In the genomic region with DNA sequence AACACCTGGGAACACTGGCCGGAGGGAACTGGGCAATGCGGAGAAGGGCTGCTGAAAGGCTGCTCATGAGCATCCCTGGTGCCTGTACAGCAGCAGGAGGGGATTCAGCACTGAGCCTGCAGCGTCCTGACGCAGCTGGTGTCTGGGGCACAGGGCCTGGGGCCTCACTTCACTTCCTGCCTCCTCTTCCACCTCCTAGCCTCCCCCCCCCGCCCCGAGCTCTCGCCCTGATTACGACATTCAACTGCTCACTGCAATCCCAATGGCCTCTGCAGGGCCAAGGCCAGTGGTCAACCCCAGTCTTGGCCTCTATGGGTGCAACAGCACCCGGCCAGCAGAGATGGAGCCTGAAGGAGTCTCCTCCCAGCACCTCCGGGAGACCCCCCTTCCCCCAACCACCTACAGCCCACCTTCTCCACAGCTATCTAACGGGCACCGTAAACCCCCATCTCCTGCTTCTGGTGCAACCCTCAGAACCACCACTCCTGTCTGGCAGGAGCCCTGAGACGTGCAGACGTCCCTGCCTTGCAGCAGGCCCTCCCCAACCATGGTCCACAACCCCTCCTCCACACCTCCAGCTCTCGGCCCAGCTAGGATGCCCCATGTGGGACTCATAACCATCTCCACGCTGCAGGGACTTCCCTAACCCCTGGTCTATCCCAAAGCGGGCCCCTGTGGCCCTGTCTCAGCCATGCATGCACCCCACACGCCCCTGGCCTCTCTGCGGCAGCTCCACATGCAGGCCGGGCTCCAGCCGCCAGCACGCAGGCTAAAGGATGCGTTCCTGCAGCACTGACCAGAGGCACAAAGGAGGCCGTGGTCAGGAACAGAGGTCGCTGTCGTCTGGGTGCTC, we compare ENCODE assay signal across 1 cellular context.
TF ChIP-seq lines count a peak whose summit lies in the region.

No MANE protein-coding gene starts in this region.

TF ChIP-seq in WTC11, 78 proteins besides CTCF, POLR2A, EP300 and RAD21 (continued from another document):
- TF ChIP-seq, protein P1, sequence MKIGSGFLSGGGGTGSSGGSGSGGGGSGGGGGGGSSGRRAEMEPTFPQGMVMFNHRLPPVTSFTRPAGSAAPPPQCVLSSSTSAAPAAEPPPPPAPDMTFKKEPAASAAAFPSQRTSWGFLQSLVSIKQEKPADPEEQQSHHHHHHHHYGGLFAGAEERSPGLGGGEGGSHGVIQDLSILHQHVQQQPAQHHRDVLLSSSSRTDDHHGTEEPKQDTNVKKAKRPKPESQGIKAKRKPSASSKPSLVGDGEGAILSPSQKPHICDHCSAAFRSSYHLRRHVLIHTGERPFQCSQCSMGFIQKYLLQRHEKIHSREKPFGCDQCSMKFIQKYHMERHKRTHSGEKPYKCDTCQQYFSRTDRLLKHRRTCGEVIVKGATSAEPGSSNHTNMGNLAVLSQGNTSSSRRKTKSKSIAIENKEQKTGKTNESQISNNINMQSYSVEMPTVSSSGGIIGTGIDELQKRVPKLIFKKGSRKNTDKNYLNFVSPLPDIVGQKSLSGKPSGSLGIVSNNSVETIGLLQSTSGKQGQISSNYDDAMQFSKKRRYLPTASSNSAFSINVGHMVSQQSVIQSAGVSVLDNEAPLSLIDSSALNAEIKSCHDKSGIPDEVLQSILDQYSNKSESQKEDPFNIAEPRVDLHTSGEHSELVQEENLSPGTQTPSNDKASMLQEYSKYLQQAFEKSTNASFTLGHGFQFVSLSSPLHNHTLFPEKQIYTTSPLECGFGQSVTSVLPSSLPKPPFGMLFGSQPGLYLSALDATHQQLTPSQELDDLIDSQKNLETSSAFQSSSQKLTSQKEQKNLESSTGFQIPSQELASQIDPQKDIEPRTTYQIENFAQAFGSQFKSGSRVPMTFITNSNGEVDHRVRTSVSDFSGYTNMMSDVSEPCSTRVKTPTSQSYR (CRISPR knock-in tag; IDR thresholded peaks at IDR 0.05) = no peak
- TF ChIP-seq ZNF219 (CRISPR knock-in tag; IDR thresholded peaks at IDR 0.05; ENCODE audit: borderline replicate concordance) (no peak), KAT7 (CRISPR knock-in tag; IDR thresholded peaks at IDR 0.05; ENCODE audit: borderline replicate concordance) (no peak), GRHL2 (CRISPR knock-in tag; IDR thresholded peaks at IDR 0.05; ENCODE audit: insufficient replicate concordance, severe bottlenecking) (no peak), ELF4 (CRISPR knock-in tag; IDR thresholded peaks at IDR 0.05; ENCODE audit: low read depth) (no peak), ZNF232 (CRISPR knock-in tag; IDR thresholded peaks at IDR 0.05) (no peak)
- TF ChIP-seq, protein P2, sequence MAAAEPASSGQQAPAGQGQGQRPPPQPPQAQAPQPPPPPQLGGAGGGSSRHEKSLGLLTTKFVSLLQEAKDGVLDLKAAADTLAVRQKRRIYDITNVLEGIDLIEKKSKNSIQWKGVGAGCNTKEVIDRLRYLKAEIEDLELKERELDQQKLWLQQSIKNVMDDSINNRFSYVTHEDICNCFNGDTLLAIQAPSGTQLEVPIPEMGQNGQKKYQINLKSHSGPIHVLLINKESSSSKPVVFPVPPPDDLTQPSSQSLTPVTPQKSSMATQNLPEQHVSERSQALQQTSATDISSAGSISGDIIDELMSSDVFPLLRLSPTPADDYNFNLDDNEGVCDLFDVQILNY (CRISPR knock-in tag; IDR thresholded peaks at IDR 0.05) = no peak
- TF ChIP-seq, protein P3, sequence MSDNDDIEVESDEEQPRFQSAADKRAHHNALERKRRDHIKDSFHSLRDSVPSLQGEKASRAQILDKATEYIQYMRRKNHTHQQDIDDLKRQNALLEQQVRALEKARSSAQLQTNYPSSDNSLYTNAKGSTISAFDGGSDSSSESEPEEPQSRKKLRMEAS (CRISPR knock-in tag; IDR thresholded peaks at IDR 0.05) = no peak
